24 cellular contexts compared by ENCODE assay signal in the genomic region with DNA sequence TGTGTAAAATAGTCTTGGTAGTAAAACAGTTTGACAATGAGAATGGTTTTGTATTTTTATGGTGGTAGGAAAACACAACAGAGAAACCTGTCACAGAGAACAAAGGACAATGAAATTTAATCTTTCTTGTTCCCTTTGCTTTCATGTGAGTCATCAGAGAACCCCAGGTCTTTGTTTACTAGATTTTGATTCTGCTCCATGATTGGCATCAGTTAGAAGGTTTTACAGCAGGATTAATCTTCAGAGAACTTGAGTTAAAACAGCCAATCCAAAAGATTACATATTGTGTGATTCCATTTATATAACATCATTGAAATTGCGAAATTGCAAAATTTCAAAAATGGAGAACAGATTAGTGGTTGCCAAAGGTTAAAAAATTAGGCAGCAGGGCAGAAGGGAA. TPM values are rescaled to one million over a fixed set of nuclear protein-coding genes. Genes with fewer than 3 reads are reported as not detected.
A peak's percentile ranks its signal among the peaks of the same experiment; 100 is the strongest.
DNase-seq lines count a peak whose midpoint lies in the region; ATAC-seq and TF ChIP-seq lines count a peak whose summit lies in the region.
"Had no signal": no experiment of that assay in that cellular context is flagged by ENCODE, and none has a peak within 500 bp of the region (broad histone marks: within the 10 kb centered on the region; RNA-seq: fewer than 3 reads in every experiment).

No MANE protein-coding gene starts in this region.

- no peak overlapping the region for H4K8ac ChIP-seq in IMR-90 (ENCODE audit: low read depth in 2 of 2, low read length in 2 of 2)

- H3K9ac ChIP-seq in IMR-90 (ENCODE audit: low read depth, low read length): no peak overlapping the region
- no peak overlapping the region for H3K9ac ChIP-seq in endodermal cell (ENCODE audit: extremely low read depth, low read length, poor library complexity, severe bottlenecking)

- dilution Hi-C loops in IMR-90 (cut with HindIII; ENCODE audit: low sequenced_read_pairs, unreplicated experiment): no loop called here

- H3K9me3 ChIP-seq in IMR-90 (ENCODE audit: control insufficient read depth, insufficient read depth, low read length) (no peaks in the 10 kb centered on the region), endodermal cell (ENCODE audit: control insufficient read depth, low read length) (no peaks in the 10 kb centered on the region)
- H3K9me3 ChIP-seq: heart left ventricle, left ventricle myocardium inferior, uterus had no signal

- no peak overlapping the region for H2BK120ac ChIP-seq in IMR-90 (ENCODE audit: low read depth, low read length)

- DNase-seq in DMS53 (lab: John Stamatoyannopoulos, UW) (peak; percentile 86), IMR-90 (no peak), endodermal cell (no peak), neural crest cell (ENCODE audit: low read depth, low spot score) (no peak), middle frontal gyrus (ENCODE audit: extremely low spot score, low spot score) (no peak)
- DNase-seq: activated CD4-positive, alpha-beta memory T cell treated with anti-CD3 and anti-CD28 coated beads for 36 hours; activated effector memory CD4-positive, alpha-beta T cell treated with Interleukin-2 at 50 U/mL for 16 hours; brain microvascular endothelial cell; CD4-positive, CD25-positive, alpha-beta regulatory T cell; DMS79; effector CD8-positive, alpha-beta T cell; heart left ventricle; left ventricle myocardium inferior; midbrain; NCI-H1417 treated with DMSO at 0.1 percent for 48 hours; NCI-H2107; NCI-H524 treated with DMSO at 0.1 percent for 48 hours; substantia nigra; T-helper 9 cell; uterus had no signal

- BruUV-seq in IMR-90 (replicated peaks; lab: Mats Ljungman, UMichigan): no TSS peak

- no peaks in the 10 kb centered on the region for H3K27me3 Mint-ChIP-seq in endodermal cell (ENCODE audit: insufficient read depth)
- H3K27me3 Mint-ChIP-seq in neural crest cell (ENCODE audit: low read depth): no peaks in the 10 kb centered on the region
- H3K27me3 Mint-ChIP-seq: activated CD4-positive, alpha-beta memory T cell treated with anti-CD3 and anti-CD28 coated beads for 36 hours; CD4-positive, CD25-positive, alpha-beta regulatory T cell had no signal

- H3K27me3 ChIP-seq in IMR-90 (ENCODE audit: control insufficient read depth, insufficient read depth, low read length): no peaks in the 10 kb centered on the region
- no peaks in the 10 kb centered on the region for H3K27me3 ChIP-seq in endodermal cell (ENCODE audit: control insufficient read depth, insufficient read depth, low read length, poor library complexity, severe bottlenecking)
- H3K27me3 ChIP-seq: brain microvascular endothelial cell, heart left ventricle, uterus had no signal

- POLR2A ChIA-PET in IMR-90 (lab: Charles Lee; ENCODE audit: unreplicated experiment): no interaction called here

- H4K91ac ChIP-seq in IMR-90 (ENCODE audit: insufficient read depth, low read depth, low read length): no peak overlapping the region

- H2AFZ ChIP-seq in IMR-90 (replicated peaks; ENCODE audit: low read length, poor library complexity): no peak overlapping the region

- WGBS in IMR-90 (ENCODE audit: extremely low coverage in 2 of 2, insufficient read length in 1 of 2), 2 experiments: no CpG with 5 or more reads among the region's 1 CpG
- 92 to 100% methylated on average over 1 of the region's 1 CpG for WGBS in endodermal cell (ENCODE audit: insufficient coverage in 1 of 2, insufficient read length in 1 of 2), 2 experiments

- no peak overlapping the region for H2BK20ac ChIP-seq in IMR-90 (ENCODE audit: low read depth, low read length)

- no peak for TF ChIP-seq CTCF in IMR-90 (conservative IDR thresholded peaks at IDR 0.05; ENCODE audit: low read depth, low read length)
- TF ChIP-seq CTCF in endodermal cell (conservative IDR thresholded peaks at IDR 0.05): no peak
- TF ChIP-seq CTCF in neural crest cell (conservative IDR thresholded peaks at IDR 0.05): no peak

- H3K4me1 Mint-ChIP-seq in endodermal cell (peaks cover 42% of the 10 kb centered on the region), neural crest cell (peaks cover 27% of the 10 kb centered on the region)

- H2BK15ac ChIP-seq in IMR-90 (ENCODE audit: low read depth, low read length): no peak overlapping the region

- in situ Hi-C loops in IMR-90 (cut with MboI; ENCODE audit: low sequenced_read_pairs): loop anchor here (10.0 kb wide), 1 partner anchor 455 kb away; no protein-coding TSS in a partner anchor

- H4K20me1 ChIP-seq in IMR-90 (ENCODE audit: insufficient read depth, low read length): peaks cover 3% of the 10 kb centered on the region; the same call in 1 of the 2 replicates

- no peak overlapping the region for H3K4me2 ChIP-seq in IMR-90 (ENCODE audit: low read depth, low read length)

- H3K14ac ChIP-seq in IMR-90 (replicated peaks; ENCODE audit: low read depth, low read length): no peak overlapping the region

- TF ChIP-seq RAD21 in IMR-90 (IDR thresholded peaks at IDR 0.05; ENCODE audit: low read length): no peak

- no peak overlapping the region for H2AK9ac ChIP-seq in IMR-90 (replicated peaks; ENCODE audit: low read depth, low read length, poor library complexity)

- H3K27ac ChIP-seq in IMR-90 (ENCODE audit: insufficient read depth, low read length) (no peak overlapping the region), endodermal cell (ENCODE audit: low read depth, low read length) (no peak overlapping the region)
- H3K27ac ChIP-seq: brain microvascular endothelial cell, heart left ventricle, left ventricle myocardium inferior, uterus had no signal

- CTCF ChIA-PET in IMR-90 (lab: Yijun Ruan, JAX): interaction anchor here (0.6 kb wide), 2 partner anchors 123 to 648 kb away, joined by 3 read pairs; no protein-coding TSS in a partner anchor

- peaks cover 3% of the 10 kb centered on the region; the same call in 1 of the 2 replicates for H3K4me1 ChIP-seq in IMR-90 (ENCODE audit: control insufficient read depth, insufficient read depth, low read length)
- H3K4me1 ChIP-seq in endodermal cell (ENCODE audit: control insufficient read depth, insufficient read depth, low read length): peaks cover 10% of the 10 kb centered on the region
- H3K4me1 ChIP-seq: uterus had no signal

- H3K23ac ChIP-seq in IMR-90 (ENCODE audit: low read depth, low read length): no peak overlapping the region

- H3K9me3 Mint-ChIP-seq in endodermal cell (no peaks in the 10 kb centered on the region), neural crest cell (no peaks in the 10 kb centered on the region)
- H3K9me3 Mint-ChIP-seq: activated CD4-positive, alpha-beta memory T cell treated with anti-CD3 and anti-CD28 coated beads for 36 hours; CD4-positive, CD25-positive, alpha-beta regulatory T cell had no signal

- TF ChIP-seq POLR2A in IMR-90 (IDR thresholded peaks at IDR 0.05; ENCODE audit: low read depth, low read length): no peak

- intact Hi-C loops in IMR-90 (cut with micrococcal nuclease): loop anchor here (5.0 to 10.0 kb wide), 3 partner anchors 545 to 1357 kb away; partner anchors contain the start of genes ANTXR1 and GMCL1

- H3K27ac Mint-ChIP-seq in endodermal cell (no peak overlapping the region), neural crest cell (ENCODE audit: unreplicated experiment) (no peak overlapping the region)
- H3K27ac Mint-ChIP-seq: activated CD4-positive, alpha-beta memory T cell treated with anti-CD3 and anti-CD28 coated beads for 36 hours; CD4-positive, CD25-positive, alpha-beta regulatory T cell had no signal

- H3K18ac ChIP-seq in IMR-90 (ENCODE audit: low read depth, low read length): no peak overlapping the region

- no peak overlapping the region for H3K56ac ChIP-seq in IMR-90 (ENCODE audit: extremely low read depth, insufficient read depth, low read length)

- H2AK5ac ChIP-seq in IMR-90 (ENCODE audit: low read depth, low read length): no peak overlapping the region

- H4K5ac ChIP-seq in IMR-90 (ENCODE audit: low read depth, low read length): no peak overlapping the region

- no peak overlapping the region for H3K4me3 Mint-ChIP-seq in endodermal cell
- H3K4me3 Mint-ChIP-seq in neural crest cell: peak overlapping the region; percentile 74
- H3K4me3 Mint-ChIP-seq: activated CD4-positive, alpha-beta memory T cell treated with anti-CD3 and anti-CD28 coated beads for 36 hours had no signal

- H3K79me1 ChIP-seq in IMR-90 (ENCODE audit: low read depth in 1 of 2, low read length in 2 of 2): peaks cover 5 to 13% of the 10 kb centered on the region in 2 experiments

- 0 out of 2 replicates have a peak, but pooled peaks cover 2% of the 10 kb centered on the region for H3K9me1 ChIP-seq in IMR-90 (ENCODE audit: insufficient read depth, low read length)

- H3K4ac ChIP-seq in IMR-90 (ENCODE audit: low read depth, low read length): no peak overlapping the region

- H3K36me3 ChIP-seq in IMR-90 (ENCODE audit: control insufficient read depth, insufficient read depth, low read length): no peaks in the 10 kb centered on the region
- no peaks in the 10 kb centered on the region for H3K36me3 ChIP-seq in endodermal cell (ENCODE audit: control insufficient read depth, insufficient read depth, low read length)
- H3K36me3 ChIP-seq: brain microvascular endothelial cell, heart left ventricle, left ventricle myocardium inferior, uterus had no signal

- H3K36me3 Mint-ChIP-seq in endodermal cell (ENCODE audit: low read depth) (no peaks in the 10 kb centered on the region), neural crest cell (ENCODE audit: low read depth) (peaks cover 3% of the 10 kb centered on the region)
- H3K36me3 Mint-ChIP-seq: activated CD4-positive, alpha-beta memory T cell treated with anti-CD3 and anti-CD28 coated beads for 36 hours; CD4-positive, CD25-positive, alpha-beta regulatory T cell had no signal

- ATAC-seq in IMR-90 (ENCODE audit: low read depth) (no peak), GM18907 (IDR thresholded peaks at IDR 0.05; ENCODE audit: unreplicated experiment) (no peak), GM21515 (IDR thresholded peaks at IDR 0.05; ENCODE audit: unreplicated experiment) (no peak)
- ATAC-seq: GM12878, heart left ventricle, SK-N-SH treated with all-trans-retinoic acid at 6 μM for 48 hours had no signal

- H2BK5ac ChIP-seq in IMR-90 (ENCODE audit: low read depth, low read length, poor library complexity, severe bottlenecking): no peak overlapping the region

- H3K4me3 ChIP-seq in IMR-90 (ENCODE audit: insufficient read depth, low read depth, low read length): no peak overlapping the region
- H3K4me3 ChIP-seq in endodermal cell (ENCODE audit: low read length): peak overlapping the region; percentile 96
- H3K4me3 ChIP-seq: GM12878, heart left ventricle, left ventricle myocardium inferior, uterus had no signal

RNA-seq across cellular contexts. Expression of gene APLF, which starts 2.5 kb away (rescaled TPM):
- total RNA-seq in IMR-90 (2012; rRNA removed): 2.3 and 3.3 TPM in 2 replicates
- polyA plus RNA-seq in IMR-90 (2012; rRNA removed): 1.2 and 1.5 TPM in 2 replicates
- 0.30 and 0.50 TPM in 2 replicates for polyA plus RNA-seq in IMR-90 (2012; cell fraction: cytosol; rRNA removed)
- 0.17 and 1.8 TPM in 2 replicates for polyA plus RNA-seq in IMR-90 (2012; cell fraction: nucleus; rRNA removed; ENCODE audit: low replicate concordance)
- total RNA-seq in endodermal cell: 1 to 10 TPM; 8.7 to 9.7 TPM
- polyA plus RNA-seq in endodermal cell (2013, experiment 1 of 2): 3.6 TPM
- 3.9 TPM for polyA plus RNA-seq in endodermal cell (2013, experiment 2 of 2)
- 6.9 and 7.3 TPM in 2 replicates for total RNA-seq in neural crest cell

RNA-seq across cellular contexts. Expression of gene FBXO48, which starts 2.8 kb away (rescaled TPM):
- total RNA-seq in IMR-90 (2012; rRNA removed) (0.18 and 0.28 TPM in 2 replicates), endodermal cell (1 to 10 TPM; 1.3 to 1.5 TPM), neural crest cell (1.6 and 1.7 TPM in 2 replicates)
- 0.37 and 0.43 TPM in 2 replicates for polyA plus RNA-seq in IMR-90 (2012; rRNA removed)
- polyA plus RNA-seq in IMR-90 (2012; cell fraction: cytosol; rRNA removed): 0.09 and 0.11 TPM in 2 replicates
- polyA plus RNA-seq in IMR-90 (2012; cell fraction: nucleus; rRNA removed; ENCODE audit: low replicate concordance): 0.11 and 0.61 TPM in 2 replicates
- polyA plus RNA-seq in endodermal cell (2013, experiment 1 of 2): 2.2 TPM
- 2.1 TPM for polyA plus RNA-seq in endodermal cell (2013, experiment 2 of 2)
